Comparison of ENCODE assay signal across 13 cellular contexts in genomic region chr19:18461471-18461870, GRCh38. TPM values are rescaled to one million over a fixed set of nuclear protein-coding genes. Genes with fewer than 3 reads are reported as not detected.
DNase-seq lines count a peak whose midpoint lies in the region; ATAC-seq and TF ChIP-seq lines count a peak whose summit lies in the region.
"Had no signal": no experiment of that assay in that cellular context is flagged by ENCODE, and none has a peak within 500 bp of the region (broad histone marks: within the 10 kb centered on the region; RNA-seq: fewer than 3 reads in every experiment).

No MANE protein-coding gene starts in this region.

- peak overlapping the region in 2 of 7 donors; percentile 2 to 25 for H3K27ac Mint-ChIP-seq in CD14-positive monocyte
- H3K27ac Mint-ChIP-seq: activated naive CD4-positive, alpha-beta T cell treated with anti-CD3 and anti-CD28 coated beads, Interleukin-2, amount 50 U/mL, for 24 hours had no signal

- H3K36me3 Mint-ChIP-seq in CD14-positive monocyte: peaks cover 80 to 97% of the 10 kb centered on the region in 2 donors

- H3K36me3 ChIP-seq in esophagus muscularis mucosa (peaks cover 0 to 52% (median 40%) of the 10 kb centered on the region in 4 donors), gastrocnemius medialis (peaks cover 0 to 8% of the 10 kb centered on the region in 2 donors)
- peaks cover 69% of the 10 kb centered on the region for H3K36me3 ChIP-seq in effector memory CD4-positive, alpha-beta T cell (ENCODE audit: control insufficient read depth, insufficient read depth, low read length)
- H3K36me3 ChIP-seq: prostate gland had no signal

- ATAC-seq in gastrocnemius medialis (no peak), HG03354 (IDR thresholded peaks at IDR 0.05; ENCODE audit: poor library complexity, severe bottlenecking, unreplicated experiment) (no peak)

- no peak for TF ChIP-seq CTCF in CD14-positive monocyte (IDR thresholded peaks at IDR 0.05)
- no peak for TF ChIP-seq CTCF in esophagus muscularis mucosa (IDR thresholded peaks at IDR 0.05)
- no peak for TF ChIP-seq CTCF in gastrocnemius medialis (IDR thresholded peaks at IDR 0.05 in 4 of 5, conservative IDR thresholded peaks at IDR 0.05 in 1 of 5)

- H3K27ac ChIP-seq in esophagus muscularis mucosa (replicated peaks in 1 of 4) (peak overlapping the region; percentile 83 to 95 (median 90)), gastrocnemius medialis (peak overlapping the region; percentile 89 to 96 (median 94))
- H3K27ac ChIP-seq in effector memory CD4-positive, alpha-beta T cell (ENCODE audit: insufficient read depth, low read length, poor library complexity, severe bottlenecking): no peak overlapping the region
- H3K27ac ChIP-seq: prostate gland had no signal

- H3K9me3 ChIP-seq in esophagus muscularis mucosa (no peaks in the 10 kb centered on the region), gastrocnemius medialis (no peaks in the 10 kb centered on the region)
- H3K9me3 ChIP-seq in effector memory CD4-positive, alpha-beta T cell (ENCODE audit: control insufficient read depth, low read length): no peaks in the 10 kb centered on the region
- H3K9me3 ChIP-seq: prostate gland, thyroid gland had no signal

- H3K27me3 ChIP-seq in esophagus muscularis mucosa (no peaks in the 10 kb centered on the region), gastrocnemius medialis (no peaks in the 10 kb centered on the region)
- no peaks in the 10 kb centered on the region for H3K27me3 ChIP-seq in effector memory CD4-positive, alpha-beta T cell (replicated peaks; ENCODE audit: control insufficient read depth, insufficient read depth, low read length, poor library complexity, severe bottlenecking)
- H3K27me3 ChIP-seq: thyroid gland had no signal

- no peak overlapping the region for H3K4me3 Mint-ChIP-seq in CD14-positive monocyte
- H3K4me3 Mint-ChIP-seq: activated naive CD4-positive, alpha-beta T cell treated with anti-CD3 and anti-CD28 coated beads, Interleukin-2, amount 50 U/mL, for 24 hours had no signal

- H3K4me1 ChIP-seq in esophagus muscularis mucosa (peaks cover 74 to 100% (median 100%) of the 10 kb centered on the region in 4 donors), gastrocnemius medialis (peaks cover 85 to 89% of the 10 kb centered on the region in 2 donors)
- H3K4me1 ChIP-seq in effector memory CD4-positive, alpha-beta T cell (ENCODE audit: control insufficient read depth, insufficient read depth, low read length, poor library complexity, severe bottlenecking): no peaks in the 10 kb centered on the region

- H3K4me1 Mint-ChIP-seq in CD14-positive monocyte: peaks cover 14% of the 10 kb centered on the region
- H3K4me1 Mint-ChIP-seq: activated naive CD4-positive, alpha-beta T cell treated with anti-CD3 and anti-CD28 coated beads, Interleukin-2, amount 50 U/mL, for 24 hours had no signal

- TF ChIP-seq EP300 in Ishikawa (IDR thresholded peaks at IDR 0.05; ENCODE audit: borderline replicate concordance): no peak
- no peak for TF ChIP-seq EP300 in esophagus muscularis mucosa (IDR thresholded peaks at IDR 0.05)

- no peaks in the 10 kb centered on the region for H3K9me3 Mint-ChIP-seq in CD14-positive monocyte
- H3K9me3 Mint-ChIP-seq: activated naive CD4-positive, alpha-beta T cell treated with anti-CD3 and anti-CD28 coated beads, Interleukin-2, amount 50 U/mL, for 24 hours had no signal

- H3K4me3 ChIP-seq in esophagus muscularis mucosa: no peak overlapping the region
- no peak overlapping the region for H3K4me3 ChIP-seq in gastrocnemius medialis
- H3K4me3 ChIP-seq in effector memory CD4-positive, alpha-beta T cell (ENCODE audit: insufficient read depth, low read depth, low read length, poor library complexity, severe bottlenecking): no peak overlapping the region
- H3K4me3 ChIP-seq: prostate gland, thyroid gland had no signal

- peaks cover 0 to 3% (median 0%) of the 10 kb centered on the region in 3 donors for H3K27me3 Mint-ChIP-seq in CD14-positive monocyte (ENCODE audit: low read depth in 3 of 3)
- H3K27me3 Mint-ChIP-seq: activated naive CD4-positive, alpha-beta T cell treated with anti-CD3 and anti-CD28 coated beads, Interleukin-2, amount 50 U/mL, for 24 hours had no signal

- in situ Hi-C loops in gastrocnemius medialis (cut with MboI; ENCODE audit: low sequenced_read_pairs in 4 of 4): loop anchor here in 3 of 4 donors (10.0 to 25.0 kb wide), 4 partner anchors 101 to 376 kb away; partner anchors contain the start of genes UBA52 (in 2 of the 3), UPF1 (in 2 of the 3), CRTC1 (in 1 of the 3) and KXD1 (in 1 of the 3)

- peak; percentile 48 for DNase-seq in CD14-positive monocyte (ENCODE audit: low spot score)
- no peak for DNase-seq in esophagus muscularis mucosa (ENCODE audit: extremely low spot score)
- no peak for DNase-seq in gastrocnemius medialis
- no peak for DNase-seq in NCI-H526 (lab: John Stamatoyannopoulos, UW)
- DNase-seq in NCI-H2196 treated with DMSO at 0.1 percent for 48 hours (lab: John Stamatoyannopoulos, UW; ENCODE audit: unreplicated experiment): no peak
- DNase-seq in effector memory CD4-positive, alpha-beta T cell: no peak
- DNase-seq: DMS79, NCI-H2029 had no signal

- intact Hi-C loops in CD14-positive monocyte (cut with micrococcal nuclease) (loop anchor here in 1 of 2 donors (5.0 kb wide), 1 partner anchor 126 kb away; the partner anchor contains the start of gene REX1BD), esophagus muscularis mucosa (cut with DNase I) (loop anchor here (5.0 kb wide), 1 partner anchor 61 kb away; the partner anchor contains the start of gene ELL), gastrocnemius medialis (cut with DNase I; ENCODE audit: low total_unique reads) (loop anchor here (5.0 kb wide), 2 partner anchors 111 to 216 kb away; partner anchors contain the start of gene UBA52)

- 91% methylated on average over 12 of the region's 22 CpGs for WGBS in esophagus muscularis mucosa

- TF ChIP-seq POLR2A in esophagus muscularis mucosa (IDR thresholded peaks at IDR 0.05; ENCODE audit: low read depth) (no peak), gastrocnemius medialis (IDR thresholded peaks at IDR 0.05) (no peak)

- TF ChIP-seq RAD21 in Ishikawa (IDR thresholded peaks at IDR 0.05; ENCODE audit: low read depth): no peak

TF ChIP-seq in Ishikawa, 13 proteins besides CTCF, POLR2A, EP300 and RAD21:
- TF ChIP-seq NFIC (IDR thresholded peaks at IDR 0.05) (no peak), ZBTB7A (IDR thresholded peaks at IDR 0.05; ENCODE audit: low read depth) (0 out of 2 replicates have a peak, but pooled peaks have one; percentile 28)

RNA-seq across cellular contexts. Expression of gene ISYNA1, which starts 23.5 kb away (rescaled TPM):
- not detected for polyA plus RNA-seq in CD14-positive monocyte
- total RNA-seq in esophagus muscularis mucosa: 10 to 100 TPM; 15.8 to 38.9 (median 26.2) TPM
- 10 to 100 TPM in 1 of 4 donors, 1 to 10 TPM in 3; 5.1 to 29.1 (median 7.8) TPM for total RNA-seq in gastrocnemius medialis

RNA-seq across cellular contexts. Expression of gene SSBP4, which starts 42.3 kb away (rescaled TPM):
- 10 to 100 TPM; 38.5 to 48.3 TPM for polyA plus RNA-seq in CD14-positive monocyte
- total RNA-seq in esophagus muscularis mucosa: 100 to 1,000 TPM in 1 of 4 donors, 10 to 100 TPM in 3; 53.2 to 109 (median 77.8) TPM
- 10 to 100 TPM; 24.7 to 65.2 (median 44.1) TPM for total RNA-seq in gastrocnemius medialis
